In genomic region chr1:45621501-45621836, GRCh38 we compare ENCODE assay signal across 10 cellular contexts. TPM values are rescaled to one million over a fixed set of nuclear protein-coding genes. Genes with fewer than 3 reads are reported as not detected.
DNase-seq lines count a peak whose midpoint lies in the region; ATAC-seq, FAIRE-seq and TF ChIP-seq lines count a peak whose summit lies in the region.
"Had no signal": no experiment of that assay in that cellular context is flagged by ENCODE, and none has a peak within 500 bp of the region (broad histone marks: within the 10 kb centered on the region; RNA-seq: fewer than 3 reads in every experiment).

No MANE protein-coding gene starts in this region.

- no peak overlapping the region for H3K4me3 Mint-ChIP-seq in activated naive CD4-positive, alpha-beta T cell treated with anti-CD3 and anti-CD28 coated beads, Interleukin-2, amount 10 ng/mL, durations not matched to agents 7 days and 5 days

- H3K27ac ChIP-seq in K562 (ENCODE audit: extremely low read depth, low read depth, low read length): no peak overlapping the region
- H3K27ac ChIP-seq in mesodermal cell (ENCODE audit: low read depth, low read length, severe bottlenecking): peak overlapping the region; percentile 49
- peak overlapping the region; percentile 47 to 65 for H3K27ac ChIP-seq in uterus

- no peak for FAIRE-seq in K562 (lab: Jason Lieb, UNC)

- TF ChIP-seq RAD21 in K562 (CRISPR knock-in tag; conservative IDR thresholded peaks at IDR 0.05 in 1 of 2, IDR thresholded peaks at IDR 0.05 in 1 of 2): no peak

- no peaks in the 10 kb centered on the region for H3K79me2 ChIP-seq in K562 (ENCODE audit: control insufficient read depth, insufficient read depth, low read length)

- H3K36me3 ChIP-seq in K562 (ENCODE audit: control insufficient read depth, insufficient read depth, low read length) (peaks cover 68% of the 10 kb centered on the region), mesodermal cell (ENCODE audit: control insufficient read depth, insufficient read depth, low read length) (peaks cover 63% of the 10 kb centered on the region), uterus (no peaks in the 10 kb centered on the region)

- peaks cover 29% of the 10 kb centered on the region for H3K36me3 Mint-ChIP-seq in activated naive CD4-positive, alpha-beta T cell treated with anti-CD3 and anti-CD28 coated beads, Interleukin-2, amount 10 ng/mL, durations not matched to agents 7 days and 5 days

- CTCF ChIA-PET in activated naive CD4-positive, alpha-beta T cell treated with anti-CD3 and anti-CD28 coated beads, Interleukin-2, amount 10 ng/mL, durations not matched to agents 7 days and 5 days (lab: Charles Lee): no interaction called here
- CTCF ChIA-PET in K562 (lab: Yijun Ruan, JAX; ENCODE audit: low intra/inter-chr PET ratio): no interaction called here

- in situ Hi-C loops in K562 (cut with MboI): no loop called here

- H3K4me3 ChIP-seq in K562 (no peak overlapping the region), mesodermal cell (ENCODE audit: extremely low read depth, insufficient read depth, low read length, poor library complexity, severe bottlenecking) (no peak overlapping the region), uterus (no peak overlapping the region), lower leg skin (ENCODE audit: low read depth, poor library complexity, severe bottlenecking) (no peak overlapping the region)
- H3K4me3 ChIP-seq: MG63 had no signal

- H3K27ac Mint-ChIP-seq in activated naive CD4-positive, alpha-beta T cell treated with anti-CD3 and anti-CD28 coated beads, Interleukin-2, amount 10 ng/mL, durations not matched to agents 7 days and 5 days: peak overlapping the region; percentile 33

- 94% methylated on average over 3 of the region's 3 CpGs for WGBS in K562 (ENCODE audit: insufficient coverage, low coverage, missing lambda C conversion rate)
- WGBS in mesodermal cell (ENCODE audit: insufficient coverage in 2 of 2), 2 experiments: 90 to 94% methylated on average over 3 of the region's 3 CpGs
- WGBS in lower leg skin, 2 donors: 62 to 76% methylated on average over 3 of the region's 3 CpGs

- no peak overlapping the region for H3K4me2 ChIP-seq in K562 (ENCODE audit: insufficient read depth, low read length)

- no peaks in the 10 kb centered on the region for H3K27me3 Mint-ChIP-seq in activated naive CD4-positive, alpha-beta T cell treated with anti-CD3 and anti-CD28 coated beads, Interleukin-2, amount 10 ng/mL, durations not matched to agents 7 days and 5 days

- no peak for TF ChIP-seq EP300 in K562 (IDR thresholded peaks at IDR 0.05; ENCODE audit: low read length)

- H3K4me1 ChIP-seq in K562 (replicated peaks in 1 of 2; ENCODE audit: control insufficient read depth in 2 of 2, insufficient read depth in 2 of 2, low read length in 2 of 2): peaks cover 0 to 17% of the 10 kb centered on the region in 2 experiments; a peak in 2 of 5 replicates
- H3K4me1 ChIP-seq in mesodermal cell (ENCODE audit: control insufficient read depth, insufficient read depth, low read length, poor library complexity, severe bottlenecking): no peaks in the 10 kb centered on the region
- no peaks in the 10 kb centered on the region for H3K4me1 ChIP-seq in uterus

- TF ChIP-seq POLR2A in K562 (conservative IDR thresholded peaks at IDR 0.05) (no peak), uterus (IDR thresholded peaks at IDR 0.05) (no peak), lower leg skin (IDR thresholded peaks at IDR 0.05) (no peak)

- POLR2A ChIA-PET in K562 (lab: Yijun Ruan, JAX): interaction anchor here (0.6 to 1.7 kb wide), 4 partner anchors 10 to 633 kb away, joined by 3 to 5 read pairs (median 3); partner anchors contain the start of gene PRDX1

- H3K4me1 Mint-ChIP-seq in activated naive CD4-positive, alpha-beta T cell treated with anti-CD3 and anti-CD28 coated beads, Interleukin-2, amount 10 ng/mL, durations not matched to agents 7 days and 5 days: no peaks in the 10 kb centered on the region

- no peak for DNase-seq in activated naive CD4-positive, alpha-beta T cell treated with anti-CD3 and anti-CD28 coated beads, Interleukin-2, amount 10 ng/mL, durations not matched to agents 7 days and 5 days
- DNase-seq in activated naive CD4-positive, alpha-beta T cell treated with Interleukin-2 at 50 U/mL for 16 hours: no peak
- DNase-seq in K562 (ENCODE audit: extremely low read depth in 1 of 4, low spot score in 3 of 4) (peak in 1 of 4 experiments; percentile 20), uterus (no peak), lower leg skin (ENCODE audit: low spot score in 2 of 2) (no peak)
- DNase-seq: MG63, T-helper 9 cell had no signal

- no peaks in the 10 kb centered on the region for H3K9me3 Mint-ChIP-seq in activated naive CD4-positive, alpha-beta T cell treated with anti-CD3 and anti-CD28 coated beads, Interleukin-2, amount 10 ng/mL, durations not matched to agents 7 days and 5 days

- peak; percentile 2; the same call in 1 of the 3 replicates for ATAC-seq in K562
- no peak for ATAC-seq in HG03565 (IDR thresholded peaks at IDR 0.05; ENCODE audit: unreplicated experiment)
- ATAC-seq in GM21367 (IDR thresholded peaks at IDR 0.05; ENCODE audit: unreplicated experiment): no peak

- TF ChIP-seq CTCF in K562 (IDR thresholded peaks at IDR 0.05 in 2 of 3, conservative IDR thresholded peaks at IDR 0.05 in 1 of 3; ENCODE audit: insufficient read depth in 2 of 3, low read depth in 1 of 3, low read length in 3 of 3): no peak
- TF ChIP-seq CTCF in uterus (IDR thresholded peaks at IDR 0.05): no peak
- no peak for TF ChIP-seq CTCF in lower leg skin (IDR thresholded peaks at IDR 0.05)

- H2AFZ ChIP-seq in K562 (ENCODE audit: low read depth, low read length): no peak overlapping the region

- intact Hi-C loops in K562 (cut with micrococcal nuclease) (no loop called here), uterus (cut with DNase I; ENCODE audit: low total_unique reads) (no loop called here), lower leg skin (cut with DNase I; ENCODE audit: low total_unique reads) (no loop called here)

- H3K9me3 ChIP-seq in K562 (replicated peaks; ENCODE audit: control insufficient read depth, insufficient read depth, low read depth, low read length) (no peaks in the 10 kb centered on the region), mesodermal cell (ENCODE audit: control insufficient read depth, low read length) (no peaks in the 10 kb centered on the region), uterus (no peaks in the 10 kb centered on the region)
- H3K9me3 ChIP-seq: MG63 had no signal

- H3K9me1 ChIP-seq in K562 (ENCODE audit: control insufficient read depth, insufficient read depth, low read length): no peaks in the 10 kb centered on the region

- BruUV-seq in K562 (replicated peaks; lab: Mats Ljungman, UMichigan): no TSS peak

- no peaks in the 10 kb centered on the region; the same call in none of the 2 replicates for H4K20me1 ChIP-seq in K562 (replicated peaks; ENCODE audit: control insufficient read depth, insufficient read depth, low read length)

- peak overlapping the region in 1 of 2 experiments; percentile 53; a peak in 1 of 4 replicates for H3K9ac ChIP-seq in K562 (ENCODE audit: insufficient read depth in 1 of 2, low read depth in 2 of 2, low read length in 2 of 2)

- no peaks in the 10 kb centered on the region for H3K27me3 ChIP-seq in K562 (ENCODE audit: control insufficient read depth in 2 of 2, insufficient read depth in 2 of 2, low read length in 2 of 2)
- no peaks in the 10 kb centered on the region for H3K27me3 ChIP-seq in uterus
- H3K27me3 ChIP-seq: MG63 had no signal

RNA-seq across cellular contexts. Expression of gene CCDC17, which starts 2.4 kb away (rescaled TPM):
- total RNA-seq in K562 (2011; cell fraction: chromatin; rRNA removed; ENCODE audit: low replicate concordance): 10.6 and 21.6 TPM in 2 replicates
- 10.8 and 12.8 TPM in 2 replicates for total RNA-seq in K562 (2011; cell fraction: nucleolus; rRNA removed)
- total RNA-seq in K562 (2011; cell fraction: nucleoplasm; rRNA removed): 9.5 and 12.6 TPM in 2 replicates
- total RNA-seq in K562 (2014; rRNA removed): 0.82 and 2.1 TPM in 2 replicates
- 0.62 and 0.73 TPM in 2 replicates for total RNA-seq in K562 (2014; rRNA removed; fragmentation: Illumina TruSeq; extraction: Trizol)
- 1.1 and 1.3 TPM in 2 replicates for total RNA-seq in K562 (2015; rRNA removed; fragmentation: Illumina TruSeq; extraction: Trizol)
- total RNA-seq in K562 (2021): 2.0 and 2.4 TPM in 2 replicates
- 0.85 and 1.4 TPM in 2 replicates for polyA plus RNA-seq in K562 (2011; rRNA removed)
- 0.78 and 0.98 TPM in 2 replicates for polyA plus RNA-seq in K562 (2011; cell fraction: cytosol; rRNA removed)
- polyA plus RNA-seq in K562 (2011; cell fraction: nucleus; rRNA removed): 9.2 and 13.3 TPM in 2 replicates
- 0.56 and 1.4 TPM in 2 replicates for polyA plus RNA-seq in K562 (2012)
- 0.51 and 0.54 TPM in 2 replicates for polyA plus RNA-seq in K562 (2014; fragmentation: Illumina TruSeq; extraction: Trizol)
- polyA plus RNA-seq in K562 (2014; fragmentation: Nextera tagmentation; extraction: Ambion mirVana): under 1 TPM; 0.20 TPM
- polyA plus RNA-seq in K562 (2014; rRNA removed): 1.4 and 1.6 TPM in 2 replicates
- polyA minus RNA-seq in K562 (2011; rRNA and poly(A)+ RNA removed): 1.3 and 1.7 TPM in 2 replicates
- polyA minus RNA-seq in K562 (2011; cell fraction: cytosol; rRNA and poly(A)+ RNA removed): 0.76 and 0.91 TPM in 2 replicates
- polyA minus RNA-seq in K562 (2011; cell fraction: nucleus; rRNA and poly(A)+ RNA removed): 3.5 and 3.7 TPM in 2 replicates
- polyA plus RNA-seq in mesodermal cell (2013, experiment 1 of 2): 2.2 TPM
- 1.6 TPM for polyA plus RNA-seq in mesodermal cell (2013, experiment 2 of 2)
- total RNA-seq in uterus: 1 to 10 TPM in 3 of 4 donors, not detected in 1; 1.3 to 3.3 (median 3.2) TPM
- total RNA-seq in lower leg skin: 1 to 10 TPM; 1.4 to 2.1 (median 1.7) TPM

RNA-seq across cellular contexts. Expression of gene NASP, which starts 37.6 kb away (rescaled TPM):
- 238 and 493 TPM in 2 replicates for total RNA-seq in K562 (2011; cell fraction: chromatin; rRNA removed; ENCODE audit: low replicate concordance)
- 142 and 174 TPM in 2 replicates for total RNA-seq in K562 (2011; cell fraction: nucleolus; rRNA removed)
- total RNA-seq in K562 (2011; cell fraction: nucleoplasm; rRNA removed): 284 and 450 TPM in 2 replicates
- total RNA-seq in K562 (2014; rRNA removed) (348 and 419 TPM in 2 replicates), K562 (2014; rRNA removed; fragmentation: Illumina TruSeq; extraction: Trizol) (452 and 498 TPM in 2 replicates), K562 (2015; rRNA removed; fragmentation: Illumina TruSeq; extraction: Trizol) (479 and 526 TPM in 2 replicates), K562 (2021) (297 and 341 TPM in 2 replicates), uterus (100 to 1,000 TPM in 2 of 4 donors, 10 to 100 TPM in 2; 40.2 to 125 (median 81.0) TPM), lower leg skin (10 to 100 TPM; 35.4 to 64.4 (median 52.3) TPM)
- polyA plus RNA-seq in K562 (2011; rRNA removed) (279 and 361 TPM in 2 replicates), K562 (2014; fragmentation: Illumina TruSeq; extraction: Trizol) (471 and 546 TPM in 2 replicates), K562 (2014; fragmentation: Nextera tagmentation; extraction: Ambion mirVana) (100 to 1,000 TPM; 199 to 369 TPM), K562 (2014; rRNA removed) (496 and 578 TPM in 2 replicates)
- 164 and 221 TPM in 2 replicates for polyA plus RNA-seq in K562 (2011; cell fraction: cytosol; rRNA removed)
- polyA plus RNA-seq in K562 (2011; cell fraction: nucleus; rRNA removed): 319 and 321 TPM in 2 replicates
- 265 and 362 TPM in 2 replicates for polyA plus RNA-seq in K562 (2012)
- 269 and 276 TPM in 2 replicates for polyA minus RNA-seq in K562 (2011; rRNA and poly(A)+ RNA removed)
- 152 and 212 TPM in 2 replicates for polyA minus RNA-seq in K562 (2011; cell fraction: cytosol; rRNA and poly(A)+ RNA removed)
- polyA minus RNA-seq in K562 (2011; cell fraction: nucleus; rRNA and poly(A)+ RNA removed): 132 and 189 TPM in 2 replicates
- polyA plus RNA-seq in mesodermal cell (2013, experiment 1 of 2): 219 TPM
- 255 TPM for polyA plus RNA-seq in mesodermal cell (2013, experiment 2 of 2)
